In genomic region chr17:80316927-80317705, GRCh38 we compare ENCODE assay signal across 20 cellular contexts. TPM values are rescaled to one million over a fixed set of nuclear protein-coding genes. Genes with fewer than 3 reads are reported as not detected.
A peak's percentile ranks its signal among the peaks of the same experiment; 100 is the strongest.
DNase-seq lines count a peak whose midpoint lies in the region; ATAC-seq and TF ChIP-seq lines count a peak whose summit lies in the region.
"Had no signal": no experiment of that assay in that cellular context is flagged by ENCODE, and none has a peak within 500 bp of the region (broad histone marks: within the 10 kb centered on the region; RNA-seq: fewer than 3 reads in every experiment).

No MANE protein-coding gene starts in this region.

- POLR2A ChIA-PET in SK-N-SH (lab: Yijun Ruan, JAX): no interaction called here
- POLR2A ChIA-PET in activated CD4-positive, alpha-beta memory T cell treated with anti-CD3 and anti-CD28 coated beads for 36 hours (lab: Charles Lee): interaction anchor here (1.0 to 1.7 kb wide), 2 partner anchors 9 to 22 kb away, joined by 3 to 4 read pairs; no protein-coding TSS in a partner anchor

- TF ChIP-seq CTCF in SK-N-SH (IDR thresholded peaks at IDR 0.05) (no peak), heart left ventricle (IDR thresholded peaks at IDR 0.05) (no peak)

- H3K9ac ChIP-seq in SK-N-SH: no peak overlapping the region
- H3K9ac ChIP-seq: BLaER1 treated with 17β-estradiol and CSF1 and Interleukin-3, amounts not matched to agents 10 nM and 100 nM; parathyroid adenoma had no signal

- no peaks in the 10 kb centered on the region for H3K27me3 Mint-ChIP-seq in activated CD4-positive, alpha-beta memory T cell treated with anti-CD3 and anti-CD28 coated beads for 36 hours

- H3K9me3 Mint-ChIP-seq in activated CD4-positive, alpha-beta memory T cell treated with anti-CD3 and anti-CD28 coated beads for 36 hours: no peaks in the 10 kb centered on the region

- no peak for TF ChIP-seq POLR2A in heart left ventricle (IDR thresholded peaks at IDR 0.05)

- no peaks in the 10 kb centered on the region for H3K27me3 ChIP-seq in SK-N-SH (ENCODE audit: insufficient read depth)
- no peaks in the 10 kb centered on the region for H3K27me3 ChIP-seq in heart left ventricle
- H3K27me3 ChIP-seq: BLaER1 treated with 17β-estradiol and CSF1 and Interleukin-3, amounts not matched to agents 10 nM and 100 nM; breast epithelium; dorsolateral prefrontal cortex had no signal

- CTCF ChIA-PET in SK-N-SH (lab: Yijun Ruan, JAX): interaction anchor here (0.8 to 0.9 kb wide), 3 partner anchors 27 to 234 kb away, joined by 3 read pairs; no protein-coding TSS in a partner anchor
- CTCF ChIA-PET in activated CD4-positive, alpha-beta memory T cell treated with anti-CD3 and anti-CD28 coated beads for 36 hours (lab: Charles Lee): no interaction called here

- no peaks in the 10 kb centered on the region for H3K9me2 ChIP-seq in SK-N-SH

- H2AFZ ChIP-seq in SK-N-SH (ENCODE audit: low read depth): no peak overlapping the region
- H2AFZ ChIP-seq: parathyroid adenoma had no signal

- H3K36me3 Mint-ChIP-seq in activated CD4-positive, alpha-beta memory T cell treated with anti-CD3 and anti-CD28 coated beads for 36 hours: peaks cover 68% of the 10 kb centered on the region

- TF ChIP-seq RAD21 in SK-N-SH (IDR thresholded peaks at IDR 0.05; ENCODE audit: low read length): no peak

- H4K20me1 ChIP-seq in SK-N-SH (ENCODE audit: insufficient read depth): peaks cover 9% of the 10 kb centered on the region

- no peak for TF ChIP-seq EP300 in SK-N-SH (IDR thresholded peaks at IDR 0.05; ENCODE audit: borderline replicate concordance in 1 of 2, low read depth in 1 of 2, low read length in 1 of 2)

- peaks cover 13% of the 10 kb centered on the region for H3F3A ChIP-seq in SK-N-SH (replicated peaks; ENCODE audit: insufficient read depth)

- H3K4me1 ChIP-seq in SK-N-SH (ENCODE audit: control insufficient read depth in 1 of 2, insufficient read depth in 2 of 2, low read depth in 1 of 2, low read length in 1 of 2) (no peaks in the 10 kb centered on the region), heart left ventricle (peaks cover 0 to 5% (median 0%) of the 10 kb centered on the region in 12 donors)
- H3K4me1 ChIP-seq: BLaER1 treated with 17β-estradiol and CSF1 and Interleukin-3, amounts not matched to agents 10 nM and 100 nM; breast epithelium had no signal

- no peak overlapping the region for H3K4me3 Mint-ChIP-seq in activated CD4-positive, alpha-beta memory T cell treated with anti-CD3 and anti-CD28 coated beads for 36 hours

- DNase-seq in SK-N-SH: no peak
- DNase-seq in activated CD4-positive, alpha-beta memory T cell treated with anti-CD3 and anti-CD28 coated beads for 36 hours: no peak
- peak; percentile 47 to 83 (median 65) for DNase-seq in heart left ventricle
- peak; percentile 65 for DNase-seq in posterior vena cava (ENCODE audit: low spot score)
- no peak for DNase-seq in ureter (ENCODE audit: low spot score)
- DNase-seq in retina: no peak
- no peak for DNase-seq in activated CD8-positive, alpha-beta memory T cell treated with anti-CD3 and anti-CD28 coated beads, Interleukin-2, amount 50 U/mL, for 4 hours
- DNase-seq: activated CD4-positive, alpha-beta T cell treated with anti-CD3 and anti-CD28 coated beads for 1 hour; H7; NCI-H2081 treated with DMSO at 0.1 percent for 48 hours; NCI-H526; T1000 had no signal

- peak; percentile 30 for ATAC-seq in SK-N-SH treated with all-trans-retinoic acid at 6 μM for 48 hours
- ATAC-seq in heart left ventricle: peak; percentile 69 to 91 (median 84)
- ATAC-seq: esophagus mucosa had no signal

- H3K27ac ChIP-seq in SK-N-SH (ENCODE audit: low read depth in 2 of 2, low read length in 1 of 2): no peak overlapping the region
- peak overlapping the region in 1 of 12 donors; percentile 0 for H3K27ac ChIP-seq in heart left ventricle
- H3K27ac ChIP-seq: BLaER1 treated with 17β-estradiol and CSF1 and Interleukin-3, amounts not matched to agents 10 nM and 100 nM; breast epithelium; thoracic aorta had no signal

- 89% methylated on average over 26 of the region's 26 CpGs for WGBS in SK-N-SH (ENCODE audit: low lambda C conversion rate)
- WGBS in heart left ventricle, 4 donors: 80 to 88% (median 80%) methylated on average over 20 to 26 of the region's 26 CpGs

- intact Hi-C loops in activated CD4-positive, alpha-beta memory T cell treated with anti-CD3 and anti-CD28 coated beads for 36 hours (cut with micrococcal nuclease): no loop called here
- intact Hi-C loops in heart left ventricle (cut with DNase I): no loop called here
- intact Hi-C loops in posterior vena cava (cut with DNase I): loop anchor here in 1 of 2 donors (10.0 kb wide), 1 partner anchor 58 kb away; no protein-coding TSS in a partner anchor

- H3K4me1 Mint-ChIP-seq in activated CD4-positive, alpha-beta memory T cell treated with anti-CD3 and anti-CD28 coated beads for 36 hours (ENCODE audit: low read depth): peaks cover 10% of the 10 kb centered on the region

- H3K4me3 ChIP-seq in SK-N-SH (ENCODE audit: low read depth in 2 of 2, low read length in 1 of 2) (no peak overlapping the region), heart left ventricle (no peak overlapping the region)
- H3K4me3 ChIP-seq: BLaER1 treated with 17β-estradiol and CSF1 and Interleukin-3, amounts not matched to agents 10 nM and 100 nM; breast epithelium; lung; thoracic aorta had no signal

- H3K79me2 ChIP-seq in SK-N-SH (ENCODE audit: insufficient read depth): peaks cover 8% of the 10 kb centered on the region; the same call in 1 of the 2 replicates

- peak overlapping the region; percentile 25 for H3K27ac Mint-ChIP-seq in activated CD4-positive, alpha-beta memory T cell treated with anti-CD3 and anti-CD28 coated beads for 36 hours

- H3K36me3 ChIP-seq in SK-N-SH (replicated peaks in 1 of 2; ENCODE audit: control insufficient read depth in 1 of 2, insufficient read depth in 2 of 2, low read length in 1 of 2) (peaks cover 44 to 53% of the 10 kb centered on the region in 2 experiments), heart left ventricle (peaks cover 0 to 74% (median 67%) of the 10 kb centered on the region in 9 donors)

- no peak overlapping the region for H3K4me2 ChIP-seq in SK-N-SH
- H3K4me2 ChIP-seq: BLaER1 treated with 17β-estradiol and CSF1 and Interleukin-3, amounts not matched to agents 10 nM and 100 nM had no signal

- H3K9me3 ChIP-seq in SK-N-SH (no peaks in the 10 kb centered on the region), heart left ventricle (no peaks in the 10 kb centered on the region)
- H3K9me3 ChIP-seq: breast epithelium, thoracic aorta had no signal

TF ChIP-seq in SK-N-SH treated with all-trans-retinoic acid at 6 μM for 48 hours, 23 proteins besides CTCF, POLR2A, EP300 and RAD21:
- TF ChIP-seq ZC3H10 (CRISPR knock-in tag; IDR thresholded peaks at IDR 0.05): no peak
- TF ChIP-seq PPARA (CRISPR knock-in tag; IDR thresholded peaks at IDR 0.05; ENCODE audit: borderline replicate concordance): no peak

TF ChIP-seq in SK-N-SH, 30 proteins besides CTCF, POLR2A, EP300 and RAD21:
- TF ChIP-seq JUND (IDR thresholded peaks at IDR 0.05) (no peak), FOXJ3 (CRISPR knock-in tag; IDR thresholded peaks at IDR 0.05) (no peak), PBX3 (IDR thresholded peaks at IDR 0.05) (no peak), NFIC (IDR thresholded peaks at IDR 0.05; ENCODE audit: borderline replicate concordance) (no peak), FOSL2 (IDR thresholded peaks at IDR 0.05; ENCODE audit: borderline replicate concordance, low read depth) (no peak), TEAD4 (IDR thresholded peaks at IDR 0.05; ENCODE audit: borderline replicate concordance, insufficient read depth) (no peak), USF2 (IDR thresholded peaks at IDR 0.05; ENCODE audit: borderline replicate concordance, low read depth, low read length) (no peak), RFX5 (IDR thresholded peaks at IDR 0.05; ENCODE audit: low read length) (no peak), FOXM1 (IDR thresholded peaks at IDR 0.05; ENCODE audit: low read depth) (no peak), EZH2phosphoT487 (IDR thresholded peaks at IDR 0.05; ENCODE audit: borderline replicate concordance, low read depth) (no peak)

RNA-seq across cellular contexts. Expression of gene RNF213, which starts 56.5 kb away (rescaled TPM):
- 53.5 and 57.5 TPM in 2 replicates for polyA plus RNA-seq in SK-N-SH (2012; rRNA removed)
- 28.1 and 37.8 TPM in 2 replicates for polyA plus RNA-seq in SK-N-SH (2012; cell fraction: cytosol; rRNA removed)
- polyA plus RNA-seq in SK-N-SH (2012; cell fraction: nucleus; rRNA removed): 265 and 299 TPM in 2 replicates
- total RNA-seq in activated CD4-positive, alpha-beta memory T cell treated with anti-CD3 and anti-CD28 coated beads for 36 hours: 100 to 1,000 TPM; 421 to 440 TPM
- 100 to 1,000 TPM in 1 of 9 donors, 10 to 100 TPM in 8; 24.2 to 167 (median 32.7) TPM for total RNA-seq in heart left ventricle
- 10 to 100 TPM; 23.1 to 31.4 TPM for polyA plus RNA-seq in heart left ventricle
- total RNA-seq in posterior vena cava: 10 to 100 TPM; 98.8 to 99.3 TPM
- 221 TPM for total RNA-seq in ureter

Comparison
In these comparisons a context has a peak if more than half of its experiments do, and no peak if none do; other contexts are left out.
1. DNase-seq: peak in heart left ventricle (5 of 5) and posterior vena cava (single experiment); none in SK-N-SH (single experiment), activated CD4-positive, alpha-beta memory T cell treated with anti-CD3 and anti-CD28 coated beads for 36 hours (single experiment), ureter (single experiment), retina (single experiment) and activated CD8-positive, alpha-beta memory T cell treated with anti-CD3 and anti-CD28 coated beads, Interleukin-2, amount 50 U/mL, for 4 hours (single experiment).